Comparison of ENCODE assay signal across 22 cellular contexts in the genomic region with DNA sequence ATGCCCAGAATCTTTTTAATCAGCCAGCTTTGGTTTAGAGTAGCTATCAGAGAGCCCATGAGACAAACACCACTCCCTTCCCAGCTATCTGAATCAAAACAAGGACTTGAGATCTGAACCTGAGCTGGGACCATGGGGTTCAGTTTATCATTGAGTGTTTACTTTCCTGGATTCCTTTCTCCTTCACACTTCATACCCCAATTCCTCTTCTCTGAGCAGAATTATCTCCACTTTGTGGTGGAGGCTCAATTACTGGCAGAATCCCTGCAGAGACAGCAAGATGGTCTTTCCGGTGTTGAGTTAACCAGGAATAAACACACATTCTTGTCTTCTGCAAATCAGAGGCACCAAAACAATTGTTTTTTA.
DNase-seq lines count a peak whose midpoint lies in the region; ATAC-seq, FAIRE-seq and TF ChIP-seq lines count a peak whose summit lies in the region.
"Had no signal": no experiment of that assay in that cellular context is flagged by ENCODE, and none has a peak within 500 bp of the region (broad histone marks: within the 10 kb centered on the region; RNA-seq: fewer than 3 reads in every experiment).

No MANE protein-coding gene starts in this region.

- no peak overlapping the region for H3K14ac ChIP-seq in H9 (ENCODE audit: insufficient read depth, low read length)

- peaks cover 36 to 47% of the 10 kb centered on the region in 2 donors for H3K4me1 Mint-ChIP-seq in immature natural killer cell
- peaks cover 9 to 11% of the 10 kb centered on the region in 2 experiments for H3K4me1 Mint-ChIP-seq in H9

- CTCF ChIA-PET in K562 (lab: Yijun Ruan, JAX; ENCODE audit: low intra/inter-chr PET ratio), result no interaction called here

- no peak overlapping the region for H2BK20ac ChIP-seq in H9 (ENCODE audit: low read depth, low read length, poor library complexity, severe bottlenecking)

- no peak overlapping the region for H3T11ph ChIP-seq in H9 (ENCODE audit: low read length)

- in situ Hi-C loops in K562 (cut with MboI), result no loop called here

- 11% methylated on average over 1 of the region's 1 CpG for WGBS in K562 (ENCODE audit: insufficient coverage, low coverage, missing lambda C conversion rate)
- no CpG with 5 or more reads among the region's 1 CpG for WGBS in H9 (ENCODE audit: extremely low coverage, insufficient read length, low lambda C conversion rate)

- no peak for TF ChIP-seq CTCF in K562 (IDR thresholded peaks at IDR 0.05 in 2 of 3, conservative IDR thresholded peaks at IDR 0.05 in 1 of 3; ENCODE audit: insufficient read depth in 2 of 3, low read depth in 1 of 3, low read length in 3 of 3)
- no peak for TF ChIP-seq CTCF in H9 (conservative IDR thresholded peaks at IDR 0.05)

- peak; percentile 65 for DNase-seq in NCI-H2107 treated with DMSO at 0.1 percent for 48 hours (lab: John Stamatoyannopoulos, UW; ENCODE audit: unreplicated experiment)
- no peak for DNase-seq in NCI-H2107 (lab: John Stamatoyannopoulos, UW)
- no peak for DNase-seq in K562 (ENCODE audit: extremely low read depth in 1 of 4, low spot score in 3 of 4)
- no peak for DNase-seq in immature natural killer cell
- DNase-seq in H9, result no peak
- DNase-seq in activated CD4-positive, alpha-beta T cell treated with anti-CD3 and anti-CD28 coated beads, Interleukin-2, amount 50 U/mL, for 1 hour, result no peak
- DNase-seq: Caco-2; CD4-positive, alpha-beta memory T cell; DND-41; H7; NCI-H1694; NCI-H2081; NCI-H2227 treated with DMSO at 0.1 percent for 48 hours; NCI-H524; NCI-H774; NK-92 treated with Interleukin-12 subunit alpha and Interleukin-12 subunit beta, amount 100 ng/mL, for 24 hours had no signal

- H3K27ac Mint-ChIP-seq in immature natural killer cell (peak overlapping the region in 2 of 6 donors; percentile 41 to 50), H9 (no peak overlapping the region)
- H3K27ac Mint-ChIP-seq: CD4-positive, alpha-beta memory T cell had no signal

- H4K20me1 ChIP-seq in K562 (replicated peaks; ENCODE audit: control insufficient read depth, insufficient read depth, low read length), result no peaks in the 10 kb centered on the region
- no peaks in the 10 kb centered on the region for H4K20me1 ChIP-seq in H9 (ENCODE audit: control insufficient read depth, insufficient read depth, insufficient read length)
- H4K20me1 ChIP-seq: BLaER1 treated with 17β-estradiol and CSF1 and Interleukin-3, amounts not matched to agents 10 nM and 100 nM had no signal

- H4K8ac ChIP-seq in H9 (replicated peaks; ENCODE audit: insufficient read length, low read depth, low read length), result no peak overlapping the region

- TF ChIP-seq RAD21 in K562 (CRISPR knock-in tag; conservative IDR thresholded peaks at IDR 0.05 in 1 of 2, IDR thresholded peaks at IDR 0.05 in 1 of 2), result peak; percentile 3 to 6; a peak in 1 of 4 replicates

- H3K9me3 Mint-ChIP-seq in immature natural killer cell, result peaks cover 0 to 2% (median 0%) of the 10 kb centered on the region in 6 donors
- no peaks in the 10 kb centered on the region for H3K9me3 Mint-ChIP-seq in H9
- H3K9me3 Mint-ChIP-seq: CD4-positive, alpha-beta memory T cell had no signal

- H4K91ac ChIP-seq in H9 (ENCODE audit: insufficient read length, low read depth, low read length), result no peak overlapping the region

- no peak for FAIRE-seq in K562 (lab: Jason Lieb, UNC)
- FAIRE-seq: GM12878 had no signal

- intact Hi-C loops in K562 (cut with micrococcal nuclease), result loop anchor here (5.0 kb wide), 1 partner anchor 40 kb away; no protein-coding TSS in a partner anchor

- H3K4me2 ChIP-seq in K562 (ENCODE audit: insufficient read depth, low read length), result no peak overlapping the region
- no peak overlapping the region for H3K4me2 ChIP-seq in H9 (ENCODE audit: insufficient read depth, insufficient read length, low read length)
- H3K4me2 ChIP-seq: BLaER1 treated with 17β-estradiol and CSF1 and Interleukin-3, amounts not matched to agents 10 nM and 100 nM had no signal

- H3K56ac ChIP-seq in H9 (ENCODE audit: insufficient read length, low read depth, low read length), result no peak overlapping the region

- no peaks in the 10 kb centered on the region for H3K79me2 ChIP-seq in K562 (ENCODE audit: control insufficient read depth, insufficient read depth, low read length)
- no peaks in the 10 kb centered on the region for H3K79me2 ChIP-seq in H9 (ENCODE audit: insufficient read depth, low read length)

- H2BK15ac ChIP-seq in H9 (ENCODE audit: low read depth, low read length), result no peak overlapping the region

- no peak overlapping the region for H2BK12ac ChIP-seq in H9 (ENCODE audit: insufficient read length, low read depth, low read length)

- no peak for TF ChIP-seq POLR2A in K562 (conservative IDR thresholded peaks at IDR 0.05)

- no peak overlapping the region for H2BK120ac ChIP-seq in H9 (ENCODE audit: low read depth, low read length, poor library complexity, severe bottlenecking)

- no TSS peak for BruUV-seq in K562 (replicated peaks; lab: Mats Ljungman, UMichigan)

- H3K23ac ChIP-seq in H9 (ENCODE audit: insufficient read length, low read depth, low read length), result no peak overlapping the region

- H2AK5ac ChIP-seq in H9 (ENCODE audit: insufficient read length, low read length), result no peak overlapping the region

- H2AFZ ChIP-seq in K562 (ENCODE audit: low read depth, low read length) (peak overlapping the region; percentile 80; the same call in 1 of the 2 replicates), H9 (ENCODE audit: low read length) (no peak overlapping the region)

- H3K9me1 ChIP-seq in K562 (ENCODE audit: control insufficient read depth, insufficient read depth, low read length), result peaks cover 2% of the 10 kb centered on the region

- no peak overlapping the region for H3K4ac ChIP-seq in H9 (ENCODE audit: low read depth, low read length)

- TF ChIP-seq EP300 in K562 (IDR thresholded peaks at IDR 0.05; ENCODE audit: low read length), result no peak

- H3K4me3 Mint-ChIP-seq in immature natural killer cell (peak overlapping the region; percentile 7 to 65 (median 52)), H9 (no peak overlapping the region)
- H3K4me3 Mint-ChIP-seq: CD4-positive, alpha-beta memory T cell had no signal

- no peaks in the 10 kb centered on the region for H3K36me3 Mint-ChIP-seq in immature natural killer cell
- no peaks in the 10 kb centered on the region for H3K36me3 Mint-ChIP-seq in H9 (ENCODE audit: insufficient read depth in 1 of 3, low read depth in 3 of 3)
- H3K36me3 Mint-ChIP-seq: CD4-positive, alpha-beta memory T cell had no signal

- H3K27me3 Mint-ChIP-seq in immature natural killer cell (ENCODE audit: low read depth in 3 of 3), result peaks cover 0 to 4% (median 2%) of the 10 kb centered on the region in 3 donors
- H3K27me3 Mint-ChIP-seq in H9 (ENCODE audit: low read depth), result no peaks in the 10 kb centered on the region; the same call in 1 of the 2 replicates

- peak; percentile 11 for ATAC-seq in K562
- ATAC-seq in GM19351 (IDR thresholded peaks at IDR 0.05; ENCODE audit: unreplicated experiment), result no peak
- no peak for ATAC-seq in HG03025 (IDR thresholded peaks at IDR 0.05; ENCODE audit: low FRiP score, unreplicated experiment)
- ATAC-seq: GM12878, Right ventricle myocardium inferior had no signal

- H3K9ac ChIP-seq in K562 (ENCODE audit: insufficient read depth in 1 of 2, low read depth in 2 of 2, low read length in 2 of 2), result no peak overlapping the region
- no peak overlapping the region for H3K9ac ChIP-seq in H9 (ENCODE audit: extremely low read depth, insufficient read length, low read length)
- H3K9ac ChIP-seq: BLaER1 treated with 17β-estradiol and CSF1 and Interleukin-3, amounts not matched to agents 10 nM and 100 nM had no signal

- peaks cover 24 to 42% of the 10 kb centered on the region in 2 experiments for H3K4me1 ChIP-seq in K562 (replicated peaks in 1 of 2; ENCODE audit: control insufficient read depth in 2 of 2, insufficient read depth in 2 of 2, low read length in 2 of 2)
- no peaks in the 10 kb centered on the region; the same call in 1 of the 2 replicates for H3K4me1 ChIP-seq in H9 (ENCODE audit: insufficient read depth, low read length)
- H3K4me1 ChIP-seq: BLaER1 treated with 17β-estradiol and CSF1 and Interleukin-3, amounts not matched to agents 10 nM and 100 nM; Caco-2 had no signal

- H3K27me3 ChIP-seq in K562 (ENCODE audit: control insufficient read depth in 2 of 2, insufficient read depth in 2 of 2, low read length in 2 of 2) (no peaks in the 10 kb centered on the region), H9 (ENCODE audit: insufficient read depth, low read length) (no peaks in the 10 kb centered on the region)
- H3K27me3 ChIP-seq: BLaER1 treated with 17β-estradiol and CSF1 and Interleukin-3, amounts not matched to agents 10 nM and 100 nM had no signal

- H3K18ac ChIP-seq in H9 (ENCODE audit: insufficient read length, low read depth, low read length), result no peak overlapping the region

- no peaks in the 10 kb centered on the region for H3K36me3 ChIP-seq in K562 (ENCODE audit: control insufficient read depth, insufficient read depth, low read length)
- H3K36me3 ChIP-seq: BLaER1 treated with 17β-estradiol and CSF1 and Interleukin-3, amounts not matched to agents 10 nM and 100 nM had no signal

- H3K79me1 ChIP-seq in H9 (ENCODE audit: insufficient read depth, low read depth, low read length, poor library complexity, severe bottlenecking), result no peaks in the 10 kb centered on the region

- no peak overlapping the region for H2BK5ac ChIP-seq in H9 (ENCODE audit: insufficient read length, low read length)

- no peak overlapping the region for H3K4me3 ChIP-seq in K562
- H3K4me3 ChIP-seq: BLaER1 treated with 17β-estradiol and CSF1 and Interleukin-3, amounts not matched to agents 10 nM and 100 nM; GM12878 had no signal

- H3K27ac ChIP-seq in K562 (ENCODE audit: extremely low read depth, low read depth, low read length) (peak overlapping the region; percentile 43; the same call in 2 of the 3 replicates), H9 (ENCODE audit: insufficient read length, low read depth, low read length) (no peak overlapping the region)
- H3K27ac ChIP-seq: 22Rv1; BLaER1 treated with 17β-estradiol and CSF1 and Interleukin-3, amounts not matched to agents 10 nM and 100 nM had no signal

- no peak overlapping the region for H4K5ac ChIP-seq in H9 (ENCODE audit: insufficient read length, low read depth, low read length)

- no peaks in the 10 kb centered on the region for H3K9me3 ChIP-seq in K562 (replicated peaks; ENCODE audit: control insufficient read depth, insufficient read depth, low read depth, low read length)
- no peaks in the 10 kb centered on the region for H3K9me3 ChIP-seq in H9 (ENCODE audit: control insufficient read depth, low read depth, low read length)
- H3K9me3 ChIP-seq: BLaER1 treated with 17β-estradiol and CSF1 and Interleukin-3, amounts not matched to agents 10 nM and 100 nM; Caco-2 had no signal

- POLR2A ChIA-PET in K562 (lab: Yijun Ruan, JAX), result interaction anchor here (0.7 to 2.6 kb wide), 4 partner anchors 10 to 102 kb away, joined by 3 to 14 read pairs (median 4); partner anchors contain the start of gene RPL22L1

- no peaks in the 10 kb centered on the region for H3K23me2 ChIP-seq in H9 (ENCODE audit: insufficient read length, low read depth, low read length, poor library complexity, severe bottlenecking)

TF ChIP-seq in K562, 482 proteins besides CTCF, POLR2A, EP300 and RAD21 (continues in another document):
- no peak for TF ChIP-seq ZNF3 (CRISPR knock-in tag; IDR thresholded peaks at IDR 0.05)
- peak in 1 of 2 experiments; percentile 69; a peak in 2 of 4 replicates for TF ChIP-seq FOXA3 (CRISPR knock-in tag; conservative IDR thresholded peaks at IDR 0.05 in 1 of 2, IDR thresholded peaks at IDR 0.05 in 1 of 2)
- no peak for TF ChIP-seq KLF6 (CRISPR knock-in tag; IDR thresholded peaks at IDR 0.05; ENCODE audit: borderline replicate concordance)

Comparison
In these comparisons a context has a peak if more than half of its experiments do, and no peak if none do; other contexts are left out.
1. H3K4me3 Mint-ChIP-seq: peak in immature natural killer cell (5 of 5); none in H9 (0 of 2).